In genomic region chr16:28089205-28089991, GRCh38 we compare ENCODE assay signal across 22 cellular contexts. TPM values are rescaled to one million over a fixed set of nuclear protein-coding genes. Genes with fewer than 3 reads are reported as not detected.
DNase-seq lines count a peak whose midpoint lies in the region; ATAC-seq and TF ChIP-seq lines count a peak whose summit lies in the region.
"Had no signal": no experiment of that assay in that cellular context is flagged by ENCODE, and none has a peak within 500 bp of the region (broad histone marks: within the 10 kb centered on the region; RNA-seq: fewer than 3 reads in every experiment).

No MANE protein-coding gene starts in this region.

- peaks cover 2% of the 10 kb centered on the region for H3K36me3 Mint-ChIP-seq in activated CD8-positive, alpha-beta memory T cell treated with anti-CD3 and anti-CD28 coated beads, Interleukin-2, amount 10 ng/mL, durations not matched to agents 7 days and 5 days
- no peaks in the 10 kb centered on the region for H3K36me3 Mint-ChIP-seq in HFFc6 (ENCODE audit: low read depth)
- H3K36me3 Mint-ChIP-seq in effector memory CD8-positive, alpha-beta T cell (ENCODE audit: insufficient read depth): peaks cover 18% of the 10 kb centered on the region
- peaks cover 14 to 23% of the 10 kb centered on the region in 2 donors for H3K36me3 Mint-ChIP-seq in stimulated activated naive B cell treated with anti-CD40 and anti-IgM and Interleukin-4, amounts not matched to agents 10 μg/mL and 1 μg/mL and 100 μg/mL, for 72 hours
- H3K36me3 Mint-ChIP-seq: activated naive CD8-positive, alpha-beta T cell; natural killer cell treated with Interleukin-12 subunit alpha and Interleukin-12 subunit beta and Interleukin-15 and Interleukin-18, amount 100 ng/mL, for 72 hours had no signal

- peak overlapping the region; percentile 33 for H3K27ac Mint-ChIP-seq in activated CD8-positive, alpha-beta memory T cell treated with anti-CD3 and anti-CD28 coated beads, Interleukin-2, amount 10 ng/mL, durations not matched to agents 7 days and 5 days
- H3K27ac Mint-ChIP-seq in HFFc6: peak overlapping the region; percentile 12; the same call in 1 of the 2 replicates
- peak overlapping the region; percentile 79 to 80 for H3K27ac Mint-ChIP-seq in effector memory CD8-positive, alpha-beta T cell
- peak overlapping the region; percentile 77 for H3K27ac Mint-ChIP-seq in stimulated activated naive B cell treated with anti-CD40 and anti-IgM and Interleukin-4, amounts not matched to agents 10 μg/mL and 1 μg/mL and 100 μg/mL, for 72 hours

- intact Hi-C loops in Right ventricle myocardium superior (cut with DNase I): no loop called here

- no peak for ATAC-seq in activated CD8-positive, alpha-beta memory T cell treated with anti-CD3 and anti-CD28 coated beads, Interleukin-2, amount 10 ng/mL, durations not matched to agents 7 days and 5 days
- ATAC-seq in effector memory CD8-positive, alpha-beta T cell (replicated peaks): no peak
- no peak for ATAC-seq in stimulated activated naive B cell treated with anti-CD40 and anti-IgM and Interleukin-4, amounts not matched to agents 10 μg/mL and 1 μg/mL and 100 μg/mL, for 72 hours (replicated peaks)
- ATAC-seq in Right ventricle myocardium superior (ENCODE audit: poor library complexity): no peak
- no peak for ATAC-seq in HG03521 (IDR thresholded peaks at IDR 0.05; ENCODE audit: unreplicated experiment)
- ATAC-seq: body of pancreas, SK-N-SH treated with all-trans-retinoic acid at 6 μM for 48 hours had no signal

- no peak for DNase-seq in activated CD8-positive, alpha-beta memory T cell treated with anti-CD3 and anti-CD28 coated beads, Interleukin-2, amount 10 ng/mL, durations not matched to agents 7 days and 5 days
- DNase-seq in activated CD8-positive, alpha-beta memory T cell treated with anti-CD3 and anti-CD28 coated beads, Interleukin-2, amount 50 U/mL, for 48 hours: no peak
- DNase-seq in HFFc6: no peak
- no peak for DNase-seq in effector memory CD8-positive, alpha-beta T cell
- DNase-seq in stimulated activated naive B cell treated with anti-CD40 and anti-IgM and Interleukin-4, amounts not matched to agents 10 μg/mL and 1 μg/mL and 100 μg/mL, for 72 hours: no peak
- DNase-seq in NCI-H82 (lab: John Stamatoyannopoulos, UW): no peak
- DNase-seq in Right ventricle myocardium superior: no peak
- DNase-seq: activated CD4-positive, alpha-beta T cell treated with anti-CD3 and anti-CD28 coated beads for 1 hour; body of pancreas; hippocampal formation; mammary epithelial cell; NCI-H1092 treated with DMSO at 0.1 percent for 48 hours; NCI-H2081 treated with DMSO at 0.1 percent for 48 hours; RPMI8226 had no signal

- no peaks in the 10 kb centered on the region for H3K27me3 Mint-ChIP-seq in activated CD8-positive, alpha-beta memory T cell treated with anti-CD3 and anti-CD28 coated beads, Interleukin-2, amount 10 ng/mL, durations not matched to agents 7 days and 5 days
- H3K27me3 Mint-ChIP-seq in HFFc6 (ENCODE audit: insufficient read depth): peaks cover 5% of the 10 kb centered on the region
- H3K27me3 Mint-ChIP-seq in effector memory CD8-positive, alpha-beta T cell: no peaks in the 10 kb centered on the region
- H3K27me3 Mint-ChIP-seq in stimulated activated naive B cell treated with anti-CD40 and anti-IgM and Interleukin-4, amounts not matched to agents 10 μg/mL and 1 μg/mL and 100 μg/mL, for 72 hours: no peaks in the 10 kb centered on the region
- H3K27me3 Mint-ChIP-seq: activated naive CD8-positive, alpha-beta T cell; natural killer cell treated with Interleukin-12 subunit alpha and Interleukin-12 subunit beta and Interleukin-15 and Interleukin-18, amount 100 ng/mL, for 72 hours had no signal

- H3K4me1 Mint-ChIP-seq in activated CD8-positive, alpha-beta memory T cell treated with anti-CD3 and anti-CD28 coated beads, Interleukin-2, amount 10 ng/mL, durations not matched to agents 7 days and 5 days: no peaks in the 10 kb centered on the region
- peaks cover 22% of the 10 kb centered on the region for H3K4me1 Mint-ChIP-seq in HFFc6 (ENCODE audit: low read depth)
- H3K4me1 Mint-ChIP-seq in effector memory CD8-positive, alpha-beta T cell (ENCODE audit: low read depth in 2 of 2): peaks cover 8 to 11% of the 10 kb centered on the region in 2 donors
- peaks cover 9 to 10% of the 10 kb centered on the region in 2 donors for H3K4me1 Mint-ChIP-seq in stimulated activated naive B cell treated with anti-CD40 and anti-IgM and Interleukin-4, amounts not matched to agents 10 μg/mL and 1 μg/mL and 100 μg/mL, for 72 hours

- no peak overlapping the region for H3K4me3 Mint-ChIP-seq in activated CD8-positive, alpha-beta memory T cell treated with anti-CD3 and anti-CD28 coated beads, Interleukin-2, amount 10 ng/mL, durations not matched to agents 7 days and 5 days
- no peak overlapping the region for H3K4me3 Mint-ChIP-seq in HFFc6
- H3K4me3 Mint-ChIP-seq in effector memory CD8-positive, alpha-beta T cell: no peak overlapping the region
- H3K4me3 Mint-ChIP-seq in stimulated activated naive B cell treated with anti-CD40 and anti-IgM and Interleukin-4, amounts not matched to agents 10 μg/mL and 1 μg/mL and 100 μg/mL, for 72 hours: peak overlapping the region; percentile 0 to 28
- H3K4me3 Mint-ChIP-seq: activated naive CD8-positive, alpha-beta T cell; natural killer cell treated with Interleukin-12 subunit alpha and Interleukin-12 subunit beta and Interleukin-15 and Interleukin-18, amount 100 ng/mL, for 72 hours had no signal

- no peak for TF ChIP-seq CTCF in HFFc6 (IDR thresholded peaks at IDR 0.05)

- CTCF ChIA-PET in activated CD8-positive, alpha-beta memory T cell treated with anti-CD3 and anti-CD28 coated beads, Interleukin-2, amount 10 ng/mL, durations not matched to agents 7 days and 5 days (lab: Charles Lee): no interaction called here

- H3K9me3 Mint-ChIP-seq in activated CD8-positive, alpha-beta memory T cell treated with anti-CD3 and anti-CD28 coated beads, Interleukin-2, amount 10 ng/mL, durations not matched to agents 7 days and 5 days (ENCODE audit: low read depth): no peaks in the 10 kb centered on the region
- H3K9me3 Mint-ChIP-seq in HFFc6: no peaks in the 10 kb centered on the region
- no peaks in the 10 kb centered on the region for H3K9me3 Mint-ChIP-seq in effector memory CD8-positive, alpha-beta T cell
- H3K9me3 Mint-ChIP-seq in stimulated activated naive B cell treated with anti-CD40 and anti-IgM and Interleukin-4, amounts not matched to agents 10 μg/mL and 1 μg/mL and 100 μg/mL, for 72 hours: peaks cover 0 to 2% of the 10 kb centered on the region in 2 donors
- H3K9me3 Mint-ChIP-seq: natural killer cell treated with Interleukin-12 subunit alpha and Interleukin-12 subunit beta and Interleukin-15 and Interleukin-18, amount 100 ng/mL, for 72 hours had no signal

RNA-seq across cellular contexts. Expression of gene GSG1L, which starts 25.9 kb away (rescaled TPM):
- total RNA-seq in activated CD8-positive, alpha-beta memory T cell treated with anti-CD3 and anti-CD28 coated beads, Interleukin-2, amount 10 ng/mL, durations not matched to agents 7 days and 5 days: not detected
- not detected for total RNA-seq in HFFc6 (2021; fragmentation: NEBNext Ultra II Directional; extraction: Animal tissue kit (Norgen Biotek cat#: 25700))
- total RNA-seq in Right ventricle myocardium superior: not detected
- total RNA-seq: A673; body of pancreas; HT-29; LHCN-M2; mammary epithelial cell; natural killer cell treated with Interleukin-12 subunit alpha and Interleukin-12 subunit beta and Interleukin-15 and Interleukin-18, amount 100 ng/mL, for 72 hours; NCI-H460 had no signal

Comparison
In these comparisons a context has a peak if more than half of its experiments do, and no peak if none do; other contexts are left out.
1. H3K27ac Mint-ChIP-seq: peak in every context shown above with its lines; median percentile 80 in effector memory CD8-positive, alpha-beta T cell; 77 in stimulated activated naive B cell treated with anti-CD40 and anti-IgM and Interleukin-4, amounts not matched to agents 10 μg/mL and 1 μg/mL and 100 μg/mL, for 72 hours; 33 in activated CD8-positive, alpha-beta memory T cell treated with anti-CD3 and anti-CD28 coated beads, Interleukin-2, amount 10 ng/mL, durations not matched to agents 7 days and 5 days; 12 in HFFc6.
2. H3K4me3 Mint-ChIP-seq: peak in stimulated activated naive B cell treated with anti-CD40 and anti-IgM and Interleukin-4, amounts not matched to agents 10 μg/mL and 1 μg/mL and 100 μg/mL, for 72 hours (2 of 2); none in activated CD8-positive, alpha-beta memory T cell treated with anti-CD3 and anti-CD28 coated beads, Interleukin-2, amount 10 ng/mL, durations not matched to agents 7 days and 5 days (single experiment), HFFc6 (single experiment) and effector memory CD8-positive, alpha-beta T cell (0 of 2).